4 cellular contexts compared by ENCODE assay signal in genomic region chr1:160782988-160783765, GRCh38. TPM values are rescaled to one million over a fixed set of nuclear protein-coding genes. Genes with fewer than 3 reads are reported as not detected.
"Had no signal": no experiment of that assay in that cellular context is flagged by ENCODE, and none has a peak within 500 bp of the region (broad histone marks: within the 10 kb centered on the region; RNA-seq: fewer than 3 reads in every experiment).

No MANE protein-coding gene starts in this region.

RNA-seq across cellular contexts. Expression of gene LY9, which starts 12.8 kb away (rescaled TPM):
- total RNA-seq: Right ventricle myocardium superior, SJCRH30 had no signal
- polyA plus RNA-seq: SK-N-SH had no signal

RNA-seq across cellular contexts. Expression of gene SLAMF7, which starts 44.1 kb away (rescaled TPM):
- total RNA-seq: ascending aorta, SJCRH30 had no signal
- polyA plus RNA-seq: SK-N-SH had no signal
